In genomic region chr3:45055032-45055410, GRCh38 we compare ENCODE assay signal across 8 cellular contexts. TPM values are rescaled to one million over a fixed set of nuclear protein-coding genes. Genes with fewer than 3 reads are reported as not detected.
A peak's percentile ranks its signal among the peaks of the same experiment; 100 is the strongest.
DNase-seq lines count a peak whose midpoint lies in the region; ATAC-seq, FAIRE-seq and TF ChIP-seq lines count a peak whose summit lies in the region.

No MANE protein-coding gene starts in this region.

- DNase-seq in left ventricle myocardium superior (no peak), right cardiac atrium (no peak), astrocyte of the cerebellum (ENCODE audit: low read depth) (peak; percentile 60), left lung (no peak), frontal cortex (ENCODE audit: low spot score in 2 of 2) (no peak)
- no peak for DNase-seq in effector CD4-positive, alpha-beta T cell

- no peak for FAIRE-seq in frontal cortex (lab: Jason Lieb, UNC)

- H3K4me1 ChIP-seq in right cardiac atrium (ENCODE audit: control insufficient read depth, insufficient read depth, low read length): peaks cover 3% of the 10 kb centered on the region
- peaks cover 0 to 59% of the 10 kb centered on the region in 2 donors for H3K4me1 ChIP-seq in left lung

- H3K4me3 ChIP-seq in right cardiac atrium (ENCODE audit: low read length) (no peak overlapping the region), astrocyte of the cerebellum (ENCODE audit: low read depth, low read length) (no peak overlapping the region), left lung (no peak overlapping the region)

- H3K9me3 ChIP-seq in right cardiac atrium (ENCODE audit: control insufficient read depth, low read length) (no peaks in the 10 kb centered on the region), left lung (no peaks in the 10 kb centered on the region)

- TF ChIP-seq CTCF in astrocyte of the cerebellum (IDR thresholded peaks at IDR 0.05; ENCODE audit: low read depth, low read length, missing control alignments): no peak
- TF ChIP-seq CTCF in left lung (IDR thresholded peaks at IDR 0.05): no peak

- H3K27me3 ChIP-seq in right cardiac atrium (ENCODE audit: control insufficient read depth, insufficient read depth) (no peaks in the 10 kb centered on the region), left lung (no peaks in the 10 kb centered on the region)

- H3K27ac ChIP-seq in right cardiac atrium (ENCODE audit: low read length): no peak overlapping the region
- H3K27ac ChIP-seq in left lung: peak overlapping the region; percentile 15 to 77

- in situ Hi-C loops in astrocyte of the cerebellum (cut with HindIII; ENCODE audit: low sequenced_read_pairs): no loop called here

- 50% methylated on average over 2 of the region's 2 CpGs for WGBS in right cardiac atrium

- intact Hi-C loops in left ventricle myocardium superior (cut with micrococcal nuclease): no loop called here
- intact Hi-C loops in right cardiac atrium (cut with DNase I): no loop called here
- intact Hi-C loops in left lung (cut with DNase I): no loop called here

- peak; percentile 16 for ATAC-seq in left ventricle myocardium superior
- ATAC-seq in right cardiac atrium: no peak
- peak; percentile 63 for ATAC-seq in left lung
- ATAC-seq in GM21515 (IDR thresholded peaks at IDR 0.05; ENCODE audit: unreplicated experiment): no peak
- ATAC-seq in HG03354 (IDR thresholded peaks at IDR 0.05; ENCODE audit: poor library complexity, severe bottlenecking, unreplicated experiment): no peak

- no peaks in the 10 kb centered on the region for H3K36me3 ChIP-seq in left lung

RNA-seq across cellular contexts. Expression of gene CLEC3B, which starts 28.9 kb away (rescaled TPM):
- 68.0 TPM for total RNA-seq in left ventricle myocardium superior
- 100 to 1,000 TPM; 133 to 170 (median 160) TPM for total RNA-seq in right cardiac atrium
- 451 TPM for polyA plus RNA-seq in right cardiac atrium
- total RNA-seq in left lung: 100 to 1,000 TPM in 1 of 2 donors, 10 to 100 TPM in 1; 74.0 to 102 TPM
- total RNA-seq in frontal cortex: 24.1 TPM

Comparison
In these comparisons a context has a peak if more than half of its experiments do, and no peak if none do; other contexts are left out.
1. ATAC-seq: peak in left ventricle myocardium superior (single experiment) and left lung (single experiment); none in right cardiac atrium (0 of 2), GM21515 (single experiment) and HG03354 (single experiment).